8 cellular contexts compared by ENCODE assay signal in the genomic region with DNA sequence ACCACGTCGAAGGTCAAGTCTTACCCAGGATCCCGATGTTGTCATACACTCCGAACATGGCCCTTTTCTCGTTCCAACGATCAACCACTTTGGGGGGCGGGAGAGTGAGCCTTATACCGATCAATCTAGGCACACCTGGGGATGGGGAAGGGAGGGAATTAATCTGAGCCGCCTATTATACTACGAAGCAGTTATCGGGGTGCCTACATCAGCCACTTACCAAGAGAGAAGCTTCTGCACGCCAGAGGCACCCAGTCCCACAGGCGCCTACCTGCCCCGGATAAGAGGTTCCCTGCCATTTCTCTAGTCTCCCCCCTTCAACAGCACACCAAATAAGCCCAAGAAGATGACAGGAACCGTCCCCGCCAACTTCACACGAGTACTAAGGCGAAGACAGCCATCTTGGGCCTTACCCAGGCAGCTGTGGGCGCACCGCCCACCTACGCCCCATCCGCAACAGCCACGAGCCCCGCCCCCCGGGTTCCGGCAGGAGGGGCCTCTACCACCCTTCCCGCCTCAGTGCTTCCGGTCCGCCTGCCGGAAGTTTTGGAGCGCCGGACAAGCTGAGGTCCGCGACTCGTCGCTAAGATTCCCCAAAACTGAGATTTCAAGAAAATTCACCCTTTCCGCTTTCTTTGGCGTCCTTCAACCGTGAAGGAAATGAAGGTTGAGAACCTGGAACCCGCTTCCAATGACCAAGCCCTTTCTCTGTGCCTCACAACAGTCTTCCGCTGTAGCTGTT. TPM values are rescaled to one million over a fixed set of nuclear protein-coding genes. Genes with fewer than 3 reads are reported as not detected.
DNase-seq lines count a peak whose midpoint lies in the region; ATAC-seq and TF ChIP-seq lines count a peak whose summit lies in the region.

A gene (minus strand): TSS at position 425 of the 742 bp plus-strand sequence. CDS start 126 bp downstream, at position 299.

- H3K27me3 ChIP-seq in adipocyte (replicated peaks; ENCODE audit: control insufficient read depth, insufficient read depth, low read length) (no peaks in the 10 kb centered on the region), cardiac muscle cell (no peaks in the 10 kb centered on the region), parathyroid adenoma (ENCODE audit: control insufficient read depth, insufficient read depth, low read length) (no peaks in the 10 kb centered on the region), tibial artery (no peaks in the 10 kb centered on the region)

- peak within 1 kb of the TSS; percentile 99 for H2AFZ ChIP-seq in parathyroid adenoma

- peaks cover 25% of the 10 kb centered on the region for H3K79me2 ChIP-seq in parathyroid adenoma

- DNase-seq in NCI-H1436 treated with DMSO at 0.1 percent for 48 hours (lab: John Stamatoyannopoulos, UW): peak; percentile 58
- peak; percentile 93 for DNase-seq in T follicular helper cell (ENCODE audit: low read depth)
- peak; percentile 99 for DNase-seq in adipocyte (ENCODE audit: low read depth)
- peak; percentile 96 to 97 for DNase-seq in cardiac muscle cell (ENCODE audit: low read depth in 1 of 2, low spot score in 1 of 2)
- peak; percentile 97 for DNase-seq in tibial artery

- H3K9ac ChIP-seq in adipocyte (ENCODE audit: low read length): peak within 1 kb of the TSS; percentile 95
- peak within 1 kb of the TSS; percentile 33 for H3K9ac ChIP-seq in parathyroid adenoma

- H3K27ac ChIP-seq in cardiac muscle cell (peak within 1 kb of the TSS; percentile 93), parathyroid adenoma (peak within 1 kb of the TSS; percentile 95), tibial artery (peak within 1 kb of the TSS; percentile 94 to 97)

- H3K36me3 ChIP-seq in adipocyte (ENCODE audit: control insufficient read depth, insufficient read depth, low read length, severe bottlenecking): peaks cover 11% of the 10 kb centered on the region
- peaks cover 20% of the 10 kb centered on the region for H3K36me3 ChIP-seq in cardiac muscle cell
- H3K36me3 ChIP-seq in parathyroid adenoma (ENCODE audit: control insufficient read depth, insufficient read depth, low read length): no peaks in the 10 kb centered on the region
- peaks cover 12 to 32% (median 21%) of the 10 kb centered on the region in 3 donors for H3K36me3 ChIP-seq in tibial artery

- H3K9me3 ChIP-seq in adipocyte (ENCODE audit: control insufficient read depth, low read length): no peaks in the 10 kb centered on the region
- H3K9me3 ChIP-seq in cardiac muscle cell (ENCODE audit: low read depth): no peaks in the 10 kb centered on the region
- no peaks in the 10 kb centered on the region for H3K9me3 ChIP-seq in parathyroid adenoma (ENCODE audit: control insufficient read depth, low read length)
- H3K9me3 ChIP-seq in tibial artery: no peaks in the 10 kb centered on the region

- peak within 1 kb of the TSS; percentile 88 for H3K4me3 ChIP-seq in GM12875 (ENCODE audit: low read depth, low read length)
- H3K4me3 ChIP-seq in adipocyte (ENCODE audit: low read length): peak within 1 kb of the TSS; percentile 94
- H3K4me3 ChIP-seq in cardiac muscle cell: peak within 1 kb of the TSS; percentile 69
- peak within 1 kb of the TSS; percentile 94 for H3K4me3 ChIP-seq in parathyroid adenoma (ENCODE audit: low read depth, low read length)
- peak within 1 kb of the TSS; percentile 75 to 97 for H3K4me3 ChIP-seq in tibial artery

- no peak for TF ChIP-seq CTCF in GM12875 (IDR thresholded peaks at IDR 0.05; ENCODE audit: borderline replicate concordance, insufficient read depth, low read depth, low read length)
- TF ChIP-seq CTCF in cardiac muscle cell (IDR thresholded peaks at IDR 0.05; ENCODE audit: low read depth, low read length): no peak
- TF ChIP-seq CTCF in parathyroid adenoma (IDR thresholded peaks at IDR 0.05): no peak
- TF ChIP-seq CTCF in tibial artery (IDR thresholded peaks at IDR 0.05): no peak

- H3K4me1 ChIP-seq in adipocyte (ENCODE audit: control insufficient read depth, insufficient read depth, low read length): peaks cover 18% of the 10 kb centered on the region
- H3K4me1 ChIP-seq in cardiac muscle cell (ENCODE audit: low read depth): peaks cover 14% of the 10 kb centered on the region
- peaks cover 11% of the 10 kb centered on the region for H3K4me1 ChIP-seq in parathyroid adenoma
- peaks cover 0 to 27% (median 23%) of the 10 kb centered on the region in 4 donors for H3K4me1 ChIP-seq in tibial artery

- peak; percentile 73 for ATAC-seq in HG02798 (IDR thresholded peaks at IDR 0.05; ENCODE audit: poor library complexity, unreplicated experiment)

- intact Hi-C loops in tibial artery (cut with DNase I; ENCODE audit: low total_unique reads): loop anchor here (5.0 kb wide), 1 partner anchor 39 kb away; a partner anchor contains a TSS

- peak within 1 kb of the TSS; percentile 94 for H3K4me2 ChIP-seq in parathyroid adenoma (ENCODE audit: low read length)

RNA-seq across cellular contexts. Expression of the gene that starts here (rescaled TPM):
- 75.1 and 104 TPM in 2 replicates for total RNA-seq in cardiac muscle cell
- polyA plus RNA-seq in cardiac muscle cell: 279 and 308 TPM in 2 replicates

Comparison
In these comparisons a context has a peak if more than half of its experiments do, and no peak if none do; other contexts are left out.
1. Peak in every context shown above with its lines: DNase-seq, ATAC-seq, H3K4me3 ChIP-seq and H3K27ac ChIP-seq.